In genomic region chr2:240023792-240024191, GRCh38 we compare ENCODE assay signal across 8 cellular contexts. TPM values are rescaled to one million over a fixed set of nuclear protein-coding genes. Genes with fewer than 3 reads are reported as not detected.
DNase-seq lines count a peak whose midpoint lies in the region; ATAC-seq and TF ChIP-seq lines count a peak whose summit lies in the region.

No MANE protein-coding gene starts in this region.

- H3K27ac ChIP-seq in SK-N-MC: no peak overlapping the region
- H3K27ac ChIP-seq in brain microvascular endothelial cell: no peak overlapping the region

- H3K9ac ChIP-seq in SK-N-MC (ENCODE audit: insufficient read length): peak overlapping the region; percentile 84

- POLR2A ChIA-PET in activated CD4-positive, alpha-beta T cell treated with anti-CD3 and anti-CD28 coated beads, Interleukin-2, amount 10 ng/mL, durations not matched to agents 7 days and 5 days (lab: Charles Lee): no interaction called here

- peaks cover 22% of the 10 kb centered on the region for H3K4me1 Mint-ChIP-seq in activated CD4-positive, alpha-beta T cell treated with anti-CD3 and anti-CD28 coated beads, Interleukin-2, amount 10 ng/mL, durations not matched to agents 7 days and 5 days
- H3K4me1 Mint-ChIP-seq in stimulated activated memory B cell treated with anti-CD40 and anti-IgM and Interleukin-4, amounts not matched to agents 10 μg/mL and 1 μg/mL and 100 μg/mL, for 72 hours: peaks cover 28% of the 10 kb centered on the region

- H3K4me3 ChIP-seq in SK-N-MC (peak overlapping the region; percentile 91), fibroblast of mammary gland (ENCODE audit: control insufficient read depth, low read depth, low read length) (peak overlapping the region; percentile 90), brain microvascular endothelial cell (ENCODE audit: low read depth, low read length) (no peak overlapping the region)

- DNase-seq in activated CD4-positive, alpha-beta T cell treated with anti-CD3 and anti-CD28 coated beads, Interleukin-2, amount 10 ng/mL, durations not matched to agents 7 days and 5 days: no peak
- no peak for DNase-seq in activated CD4-positive, alpha-beta T cell treated with anti-CD3 and anti-CD28 coated beads, Interleukin-2, amount 50 U/mL, for 4 hours
- no peak for DNase-seq in SK-N-MC (ENCODE audit: low read depth, low spot score)
- DNase-seq in fibroblast of mammary gland (ENCODE audit: low read depth): no peak
- DNase-seq in amniotic stem cell (lab: John Stamatoyannopoulos, UW): no peak
- DNase-seq in brain microvascular endothelial cell: no peak

- TF ChIP-seq CTCF in fibroblast of mammary gland (conservative IDR thresholded peaks at IDR 0.05; ENCODE audit: control insufficient read depth, insufficient read depth, low read depth, low read length) (no peak), brain microvascular endothelial cell (IDR thresholded peaks at IDR 0.05; ENCODE audit: low read depth, low read length, missing control alignments) (no peak)

- peak overlapping the region; percentile 96 for H3K27ac Mint-ChIP-seq in activated CD4-positive, alpha-beta T cell treated with anti-CD3 and anti-CD28 coated beads, Interleukin-2, amount 10 ng/mL, durations not matched to agents 7 days and 5 days
- H3K27ac Mint-ChIP-seq in stimulated activated memory B cell treated with anti-CD40 and anti-IgM and Interleukin-4, amounts not matched to agents 10 μg/mL and 1 μg/mL and 100 μg/mL, for 72 hours: peak overlapping the region; percentile 94

- peak overlapping the region; percentile 92 for H3K4me3 Mint-ChIP-seq in activated CD4-positive, alpha-beta T cell treated with anti-CD3 and anti-CD28 coated beads, Interleukin-2, amount 10 ng/mL, durations not matched to agents 7 days and 5 days
- peak overlapping the region; percentile 90 for H3K4me3 Mint-ChIP-seq in stimulated activated memory B cell treated with anti-CD40 and anti-IgM and Interleukin-4, amounts not matched to agents 10 μg/mL and 1 μg/mL and 100 μg/mL, for 72 hours

- in situ Hi-C loops in brain microvascular endothelial cell (cut with HindIII; ENCODE audit: low pct_ligation_motif_present, low sequenced_read_pairs): no loop called here

- peaks cover 22% of the 10 kb centered on the region for H3K36me3 ChIP-seq in SK-N-MC (ENCODE audit: insufficient read depth, low read length)
- peaks cover 17% of the 10 kb centered on the region for H3K36me3 ChIP-seq in brain microvascular endothelial cell (replicated peaks)

- peaks cover 2% of the 10 kb centered on the region for H3K27me3 Mint-ChIP-seq in activated CD4-positive, alpha-beta T cell treated with anti-CD3 and anti-CD28 coated beads, Interleukin-2, amount 10 ng/mL, durations not matched to agents 7 days and 5 days
- H3K27me3 Mint-ChIP-seq in stimulated activated memory B cell treated with anti-CD40 and anti-IgM and Interleukin-4, amounts not matched to agents 10 μg/mL and 1 μg/mL and 100 μg/mL, for 72 hours: no peaks in the 10 kb centered on the region

- CTCF ChIA-PET in activated CD4-positive, alpha-beta T cell treated with anti-CD3 and anti-CD28 coated beads, Interleukin-2, amount 10 ng/mL, durations not matched to agents 7 days and 5 days (lab: Charles Lee): no interaction called here

- no peaks in the 10 kb centered on the region for H3K27me3 ChIP-seq in brain microvascular endothelial cell (replicated peaks)

- H3K9me3 Mint-ChIP-seq in activated CD4-positive, alpha-beta T cell treated with anti-CD3 and anti-CD28 coated beads, Interleukin-2, amount 10 ng/mL, durations not matched to agents 7 days and 5 days: no peaks in the 10 kb centered on the region
- no peaks in the 10 kb centered on the region for H3K9me3 Mint-ChIP-seq in stimulated activated memory B cell treated with anti-CD40 and anti-IgM and Interleukin-4, amounts not matched to agents 10 μg/mL and 1 μg/mL and 100 μg/mL, for 72 hours

- ATAC-seq in stimulated activated memory B cell treated with anti-CD40 and anti-IgM and Interleukin-4, amounts not matched to agents 10 μg/mL and 1 μg/mL and 100 μg/mL, for 72 hours: no peak
- no peak for ATAC-seq in GM21529 (IDR thresholded peaks at IDR 0.05; ENCODE audit: unreplicated experiment)

- H3K36me3 Mint-ChIP-seq in activated CD4-positive, alpha-beta T cell treated with anti-CD3 and anti-CD28 coated beads, Interleukin-2, amount 10 ng/mL, durations not matched to agents 7 days and 5 days (ENCODE audit: low read depth): peaks cover 10% of the 10 kb centered on the region
- peaks cover 16% of the 10 kb centered on the region for H3K36me3 Mint-ChIP-seq in stimulated activated memory B cell treated with anti-CD40 and anti-IgM and Interleukin-4, amounts not matched to agents 10 μg/mL and 1 μg/mL and 100 μg/mL, for 72 hours

- no peaks in the 10 kb centered on the region for H3K9me3 ChIP-seq in SK-N-MC (ENCODE audit: low read depth, low read length)

RNA-seq across cellular contexts. Expression of gene NDUFA10, which starts 1.4 kb away (rescaled TPM):
- 100 to 1,000 TPM; 111 TPM for total RNA-seq in activated CD4-positive, alpha-beta T cell treated with anti-CD3 and anti-CD28 coated beads, Interleukin-2, amount 10 ng/mL, durations not matched to agents 7 days and 5 days

RNA-seq across cellular contexts. Expression of gene OR6B2, which starts 6.4 kb away (rescaled TPM):
- total RNA-seq in activated CD4-positive, alpha-beta T cell treated with anti-CD3 and anti-CD28 coated beads, Interleukin-2, amount 10 ng/mL, durations not matched to agents 7 days and 5 days: not detected

RNA-seq across cellular contexts. Expression of gene OR6B3, which starts 29.5 kb away (rescaled TPM):
- not detected for total RNA-seq in activated CD4-positive, alpha-beta T cell treated with anti-CD3 and anti-CD28 coated beads, Interleukin-2, amount 10 ng/mL, durations not matched to agents 7 days and 5 days
